Comparison of ENCODE assay signal across 16 cellular contexts in the genomic region with DNA sequence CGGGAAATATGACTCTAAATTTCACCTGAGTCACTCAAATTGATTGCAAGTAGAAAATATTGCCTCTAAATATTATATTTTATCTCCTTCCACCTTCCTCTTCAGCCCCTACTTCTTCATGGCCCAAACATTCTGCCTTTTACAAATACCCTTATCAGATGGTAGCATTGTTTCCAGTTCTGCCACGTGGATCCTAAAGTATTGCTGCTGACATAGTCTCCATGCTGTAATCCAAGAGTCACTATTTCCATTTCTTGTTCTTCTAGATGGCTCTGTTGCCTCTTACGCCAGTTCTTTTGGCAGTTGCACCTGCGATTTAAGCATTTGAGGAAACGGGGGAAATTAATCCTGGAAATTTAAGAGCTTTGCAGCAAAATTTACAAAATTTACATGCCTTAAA. TPM values are rescaled to one million over a fixed set of nuclear protein-coding genes. Genes with fewer than 3 reads are reported as not detected.
"Had no signal": no experiment of that assay in that cellular context is flagged by ENCODE, and none has a peak within 500 bp of the region (broad histone marks: within the 10 kb centered on the region; RNA-seq: fewer than 3 reads in every experiment).

No MANE protein-coding gene starts in this region.

- H3K27ac ChIP-seq: cardiac muscle cell, epithelial cell of prostate, lower lobe of right lung, neutrophil, right atrium auricular region, tibial nerve had no signal

- DNase-seq: activated CD4-positive, alpha-beta memory T cell treated with anti-CD3 and anti-CD28 coated beads, Interleukin-2, amount 10 ng/mL, durations not matched to agents 7 days and 5 days; activated gamma-delta T cell treated with Interleukin-2 at 50 U/mL for 16 hours; activated T-cell treated with anti-CD3 and anti-CD28 coated beads, Interleukin-2, amount 50 U/mL, for 48 hours; effector memory CD4-positive, alpha-beta T cell; hypothalamus; lower lobe of right lung; midbrain; posterior cingulate gyrus; SK-N-SH; small intestine had no signal

- H3K4me3 ChIP-seq: cardiac muscle cell, lower lobe of right lung, right atrium auricular region, tibial nerve had no signal

- H3K9me3 ChIP-seq: lower lobe of right lung, neutrophil, right atrium auricular region, SK-N-SH, tibial nerve had no signal

- H3K27me3 ChIP-seq: cardiac muscle cell, neutrophil, right atrium auricular region, tibial nerve had no signal

- ATAC-seq: lower lobe of right lung had no signal

RNA-seq across cellular contexts. Expression of a gene that starts 13.6 kb away (rescaled TPM):
- total RNA-seq: activated CD4-positive, alpha-beta memory T cell treated with anti-CD3 and anti-CD28 coated beads, Interleukin-2, amount 10 ng/mL, durations not matched to agents 7 days and 5 days; T-helper 1 cell treated with Interleukin-12 subunit alpha and Interleukin-12 subunit beta and Interleukin-4 antibody, amounts not matched to agents 30 ng/mL and 1 ng/mL, for 36 hours; tibial nerve had no signal
